11 cellular contexts compared by ENCODE assay signal in the genomic region with DNA sequence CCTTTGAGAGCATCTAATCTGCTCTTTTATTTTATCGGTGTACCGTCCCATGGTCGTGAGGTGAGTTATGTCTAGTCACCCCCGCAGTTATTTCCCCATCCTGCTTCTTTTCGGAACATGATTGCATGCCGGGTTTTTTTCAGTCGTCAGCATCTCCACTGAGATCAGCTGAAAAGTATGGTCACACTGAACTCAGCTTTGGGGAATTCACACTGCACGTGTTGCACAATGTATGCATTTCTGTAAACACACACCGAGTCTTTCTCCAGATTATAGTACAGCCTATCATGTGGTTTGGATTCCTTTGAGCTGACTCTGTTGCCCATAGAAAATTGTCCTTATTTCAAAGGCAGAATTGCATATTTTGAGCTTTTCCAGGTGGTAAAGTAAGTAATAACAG. TPM values are rescaled to one million over a fixed set of nuclear protein-coding genes. Genes with fewer than 3 reads are reported as not detected.
DNase-seq lines count a peak whose midpoint lies in the region; ATAC-seq and TF ChIP-seq lines count a peak whose summit lies in the region.
"Had no signal": no experiment of that assay in that cellular context is flagged by ENCODE, and none has a peak within 500 bp of the region (broad histone marks: within the 10 kb centered on the region; RNA-seq: fewer than 3 reads in every experiment).

No MANE protein-coding gene starts in this region.

- in situ Hi-C loops in astrocyte of the spinal cord (cut with HindIII; ENCODE audit: low sequenced_read_pairs) = no loop called here

- H3K4me1 ChIP-seq in lower lobe of right lung = peaks cover 23% of the 10 kb centered on the region
- H3K4me1 ChIP-seq: tibial artery had no signal

- TF ChIP-seq CTCF in AG10803 (conservative IDR thresholded peaks at IDR 0.05; ENCODE audit: low read length) = no peak
- no peak for TF ChIP-seq CTCF in astrocyte of the spinal cord (IDR thresholded peaks at IDR 0.05; ENCODE audit: low read depth, low read length)
- TF ChIP-seq CTCF in lower lobe of right lung (IDR thresholded peaks at IDR 0.05) = no peak

- peaks cover 6% of the 10 kb centered on the region for H3K36me3 Mint-ChIP-seq in IgD-negative memory B cell

- H3K27ac ChIP-seq in lower lobe of right lung = peak overlapping the region; percentile 57
- H3K27ac ChIP-seq: tibial artery had no signal

- H3K27ac Mint-ChIP-seq in IgD-negative memory B cell = peak overlapping the region in 2 of 3 donors; percentile 39 to 71
- H3K27ac Mint-ChIP-seq: activated CD4-positive, alpha-beta memory T cell treated with anti-CD3 and anti-CD28 coated beads for 36 hours had no signal

- no peak overlapping the region for H3K4me3 ChIP-seq in AG10803 (ENCODE audit: low read length)
- H3K4me3 ChIP-seq in astrocyte of the spinal cord (ENCODE audit: low read depth, low read length) = no peak overlapping the region
- H3K4me3 ChIP-seq in lower lobe of right lung = no peak overlapping the region
- H3K4me3 ChIP-seq: tibial artery had no signal

- peak; percentile 44 to 67 for ATAC-seq in lower lobe of right lung

- peaks cover 37 to 54% (median 45%) of the 10 kb centered on the region in 3 donors for H3K4me1 Mint-ChIP-seq in IgD-negative memory B cell

- peaks cover under 1% of the 10 kb centered on the region for H3K9me3 ChIP-seq in lower lobe of right lung

- peak; percentile 96 for DNase-seq in AG10803 (ENCODE audit: low read depth)
- peak; percentile 92 for DNase-seq in astrocyte of the spinal cord (ENCODE audit: low read depth, low spot score)
- DNase-seq in lower lobe of right lung = no peak
- no peak for DNase-seq in cerebellum (ENCODE audit: low spot score)
- no peak for DNase-seq in Kasumi-1 (lab: John Stamatoyannopoulos, UW)
- DNase-seq in NCI-H2196 treated with DMSO at 0.1 percent for 48 hours (lab: John Stamatoyannopoulos, UW; ENCODE audit: unreplicated experiment) = no peak
- DNase-seq in NCI-H2196 (lab: John Stamatoyannopoulos, UW; ENCODE audit: unreplicated experiment) = no peak
- DNase-seq: activated CD4-positive, alpha-beta memory T cell treated with anti-CD3 and anti-CD28 coated beads for 36 hours; DMS 273 treated with DMSO at 0.1 percent for 48 hours had no signal

- H3K27me3 ChIP-seq in lower lobe of right lung (ENCODE audit: low read depth) = no peaks in the 10 kb centered on the region
- H3K27me3 ChIP-seq: tibial artery had no signal

- peak overlapping the region in 2 of 4 donors; percentile 12 to 87 for H3K4me3 Mint-ChIP-seq in IgD-negative memory B cell
- H3K4me3 Mint-ChIP-seq: activated CD4-positive, alpha-beta memory T cell treated with anti-CD3 and anti-CD28 coated beads for 36 hours had no signal

- H3K27me3 Mint-ChIP-seq in IgD-negative memory B cell = no peaks in the 10 kb centered on the region
- H3K27me3 Mint-ChIP-seq: activated CD4-positive, alpha-beta memory T cell treated with anti-CD3 and anti-CD28 coated beads for 36 hours had no signal

- intact Hi-C loops in lower lobe of right lung (cut with DNase I) = no loop called here

- H3K36me3 ChIP-seq in lower lobe of right lung = peaks cover 4% of the 10 kb centered on the region
- H3K36me3 ChIP-seq: tibial artery had no signal

- H3K9me3 Mint-ChIP-seq in IgD-negative memory B cell = peaks cover 0 to 2% (median under 1%) of the 10 kb centered on the region in 3 donors

RNA-seq across cellular contexts. Expression of a gene that starts 24.6 kb away (rescaled TPM):
- 6.6 TPM for polyA plus RNA-seq in IgD-negative memory B cell
- total RNA-seq in lower lobe of right lung (28.0 TPM), cerebellum (105 TPM)

Comparison
In these comparisons a context has a peak if more than half of its experiments do, and no peak if none do; other contexts are left out.
1. DNase-seq: peak in AG10803 (single experiment) and astrocyte of the spinal cord (single experiment); none in lower lobe of right lung (single experiment), cerebellum (single experiment), Kasumi-1 (0 of 2), NCI-H2196 treated with DMSO at 0.1 percent for 48 hours (single experiment) and NCI-H2196 (single experiment).